In genomic region chr3:52063026-52063723, GRCh38 we compare ENCODE assay signal across 13 cellular contexts.
DNase-seq lines count a peak whose midpoint lies in the region; ATAC-seq and TF ChIP-seq lines count a peak whose summit lies in the region.
"Had no signal": no experiment of that assay in that cellular context is flagged by ENCODE, and none has a peak within 500 bp of the region (broad histone marks: within the 10 kb centered on the region; RNA-seq: fewer than 3 reads in every experiment).

No MANE protein-coding gene starts in this region.

- no peak for ATAC-seq in HG03342 (IDR thresholded peaks at IDR 0.05; ENCODE audit: unreplicated experiment)

- H3K4me3 ChIP-seq in epithelial cell of esophagus (ENCODE audit: low read length) (no peak overlapping the region), skin epidermis (no peak overlapping the region)

- H3K27ac ChIP-seq in skin epidermis = peak overlapping the region in 19 of 21 experiments; percentile 23 to 92 (median 77)
- H3K27ac ChIP-seq: 22Rv1 had no signal

- peak; percentile 8 for TF ChIP-seq CTCF in epithelial cell of esophagus (IDR thresholded peaks at IDR 0.05; ENCODE audit: insufficient read depth, low read depth, low read length, missing control alignments)

- peak; percentile 14 for DNase-seq in NCI-H1092 treated with DMSO at 0.1 percent for 48 hours (lab: John Stamatoyannopoulos, UW)
- DNase-seq in NCI-H1092 (lab: John Stamatoyannopoulos, UW) = no peak
- DNase-seq in NCI-H82 treated with DMSO at 0.1 percent for 48 hours (lab: John Stamatoyannopoulos, UW; ENCODE audit: unreplicated experiment) = peak; percentile 61
- no peak for DNase-seq in epithelial cell of esophagus (ENCODE audit: low read depth)
- no peak for DNase-seq in EL
- DNase-seq in OCI-M2 (lab: John Stamatoyannopoulos, UW; ENCODE audit: unreplicated experiment) = no peak
- DNase-seq: activated CD4-positive, alpha-beta T cell treated with anti-CD3 and anti-CD28 coated beads, Interleukin-2, amount 50 U/mL, for 48 hours; GDM1; NCI-H1048; NCI-H526 had no signal

Comparison
In these comparisons a context has a peak if more than half of its experiments do, and no peak if none do; other contexts are left out.
1. DNase-seq: peak in NCI-H1092 treated with DMSO at 0.1 percent for 48 hours (single experiment) and NCI-H82 treated with DMSO at 0.1 percent for 48 hours (single experiment); none in NCI-H1092 (single experiment), epithelial cell of esophagus (single experiment), EL (single experiment) and OCI-M2 (single experiment).